Comparison of ENCODE assay signal across 24 cellular contexts in genomic region chr17:70276931-70277330, GRCh38.
"Had no signal": no experiment of that assay in that cellular context is flagged by ENCODE, and none has a peak within 500 bp of the region (broad histone marks: within the 10 kb centered on the region; RNA-seq: fewer than 3 reads in every experiment).

No MANE protein-coding gene starts in this region.

- H3K9me3 Mint-ChIP-seq: neural crest cell; stimulated activated naive B cell treated with anti-CD40 and anti-IgM and Interleukin-4, amounts not matched to agents 10 μg/mL and 1 μg/mL and 100 μg/mL, for 72 hours had no signal

- H3K4me3 ChIP-seq: lower lobe of right lung, sigmoid colon, testis, uterus had no signal

- H3K27me3 Mint-ChIP-seq: effector memory CD8-positive, alpha-beta T cell had no signal

- H3K27me3 ChIP-seq: sigmoid colon, testis, uterus had no signal

- H3K27ac ChIP-seq: lower lobe of right lung, sigmoid colon, testis, uterus, WERI-Rb-1 had no signal

- DNase-seq: activated CD4-positive, alpha-beta T cell treated with anti-CD3 and anti-CD28 coated beads, Interleukin-2, amount 50 U/mL, for 1 hour; activated CD4-positive, CD25-positive, alpha-beta regulatory T cell treated with anti-CD3 and anti-CD28 coated beads, Interleukin-2, amount 50 U/mL, for 72 hours; activated CD8-positive, alpha-beta T cell treated with anti-CD3 and anti-CD28 coated beads, Interleukin-2, amount 10 ng/mL, durations not matched to agents 7 days and 5 days; activated gamma-delta T cell; activated naive CD4-positive, alpha-beta T cell treated with anti-CD3 and anti-CD28 coated beads, Interleukin-2, amount 50 U/mL, for 16 hours; activated naive CD8-positive, alpha-beta T cell treated with anti-CD3 and anti-CD28 coated beads, Interleukin-2, amount 50 U/mL, for 24 hours; central memory CD4-positive, alpha-beta T cell; effector memory CD8-positive, alpha-beta T cell; kidney; lower lobe of right lung; naive thymus-derived CD4-positive, alpha-beta T cell; occipital lobe; posterior cingulate gyrus; retina; sigmoid colon; stimulated activated CD4-positive, alpha-beta T cell treated with anti-CD3 and anti-CD28 coated beads, Interleukin-2, amount 100 ng/mL, for 48 hours; stimulated activated CD8-positive, alpha-beta memory T cell treated with anti-CD3 and anti-CD28 coated beads, Interleukin-4, amount 100 ng/mL, for 48 hours; stimulated activated naive B cell treated with anti-CD40 and anti-IgM and Interleukin-4, amounts not matched to agents 10 μg/mL and 1 μg/mL and 100 μg/mL, for 72 hours; testis; trophoblast cell; uterus; WERI-Rb-1 had no signal

- H3K4me3 Mint-ChIP-seq: activated CD8-positive, alpha-beta T cell treated with anti-CD3 and anti-CD28 coated beads, Interleukin-2, amount 10 ng/mL, durations not matched to agents 7 days and 5 days; activated naive CD8-positive, alpha-beta T cell treated with anti-CD3 and anti-CD28 coated beads, Interleukin-2, amount 50 U/mL, for 24 hours; activated T-helper 1 cell treated with anti-CD3 and anti-CD28 coated beads, Interleukin-12 subunit alpha, Interleukin-12 subunit beta, Interleukin-2, Interleukin-4 antibody, amounts not matched to agents 30 ng/mL and 10 ng/mL and 1 ng/mL, durations not matched to agents 14 hours and 24 hours and 36 hours; effector memory CD8-positive, alpha-beta T cell; naive thymus-derived CD4-positive, alpha-beta T cell; neural crest cell; stimulated activated naive B cell treated with anti-CD40 and anti-IgM and Interleukin-4, amounts not matched to agents 10 μg/mL and 1 μg/mL and 100 μg/mL, for 72 hours had no signal

- H3K36me3 ChIP-seq: lower lobe of right lung, sigmoid colon, uterus, WERI-Rb-1 had no signal

- H3K9me3 ChIP-seq: lower lobe of right lung, sigmoid colon, testis, uterus had no signal

- H3K36me3 Mint-ChIP-seq: naive thymus-derived CD4-positive, alpha-beta T cell; stimulated activated naive B cell treated with anti-CD40 and anti-IgM and Interleukin-4, amounts not matched to agents 10 μg/mL and 1 μg/mL and 100 μg/mL, for 72 hours had no signal

- H3K27ac Mint-ChIP-seq: activated CD8-positive, alpha-beta T cell treated with anti-CD3 and anti-CD28 coated beads, Interleukin-2, amount 10 ng/mL, durations not matched to agents 7 days and 5 days; activated naive CD8-positive, alpha-beta T cell treated with anti-CD3 and anti-CD28 coated beads, Interleukin-2, amount 50 U/mL, for 24 hours; activated T-helper 1 cell treated with anti-CD3 and anti-CD28 coated beads, Interleukin-12 subunit alpha, Interleukin-12 subunit beta, Interleukin-2, Interleukin-4 antibody, amounts not matched to agents 30 ng/mL and 10 ng/mL and 1 ng/mL, durations not matched to agents 14 hours and 24 hours and 36 hours; effector memory CD8-positive, alpha-beta T cell; naive thymus-derived CD4-positive, alpha-beta T cell; stimulated activated naive B cell treated with anti-CD40 and anti-IgM and Interleukin-4, amounts not matched to agents 10 μg/mL and 1 μg/mL and 100 μg/mL, for 72 hours had no signal

- H3K4me1 Mint-ChIP-seq: activated naive CD8-positive, alpha-beta T cell treated with anti-CD3 and anti-CD28 coated beads, Interleukin-2, amount 50 U/mL, for 24 hours; naive thymus-derived CD4-positive, alpha-beta T cell; neural crest cell; stimulated activated naive B cell treated with anti-CD40 and anti-IgM and Interleukin-4, amounts not matched to agents 10 μg/mL and 1 μg/mL and 100 μg/mL, for 72 hours had no signal

- H3K4me1 ChIP-seq: lower lobe of right lung, sigmoid colon, testis, uterus had no signal
